In the genomic region with DNA sequence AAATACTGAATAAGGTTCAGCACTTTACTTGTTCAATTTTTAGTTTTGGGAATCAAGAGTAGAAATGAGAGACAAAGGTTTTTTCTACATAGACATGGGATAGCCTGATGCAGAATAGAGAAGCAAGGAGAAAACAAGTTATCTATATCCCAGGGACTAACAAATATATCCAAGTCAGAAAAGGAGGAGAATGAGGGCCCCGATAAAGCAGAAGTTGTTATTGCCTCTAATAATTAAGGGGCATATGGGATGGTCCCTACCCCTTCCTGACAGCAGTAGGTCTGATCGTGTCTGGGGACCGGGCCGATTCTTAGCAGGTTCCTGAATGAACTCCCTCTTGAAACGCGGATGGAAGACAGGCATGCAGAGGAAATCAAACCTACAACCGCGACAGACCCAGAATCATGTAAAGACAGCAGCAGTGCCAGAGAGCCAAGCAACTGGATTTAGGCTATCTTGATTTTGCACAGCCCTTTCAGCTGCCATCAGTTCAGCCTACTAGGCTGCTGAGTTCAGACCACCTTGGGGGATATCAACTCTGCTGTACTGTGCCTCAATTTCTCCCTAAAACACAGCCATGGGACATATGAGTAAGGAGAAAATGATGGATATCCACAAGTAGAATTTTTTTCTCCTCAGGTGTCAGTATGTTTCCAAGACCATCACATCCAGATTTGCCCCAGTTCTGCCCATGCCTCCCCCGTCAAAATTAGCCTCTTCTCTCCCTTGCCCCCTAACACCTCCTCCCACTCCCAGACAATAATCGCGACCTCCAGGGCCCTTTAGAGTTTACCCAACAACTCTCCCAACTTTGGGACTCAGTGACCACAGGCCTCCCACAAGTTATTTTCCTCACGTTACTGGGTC, we compare ENCODE assay signal across 8 cellular contexts. TPM values are rescaled to one million over a fixed set of nuclear protein-coding genes. Genes with fewer than 3 reads are reported as not detected.
DNase-seq lines count a peak whose midpoint lies in the region; ATAC-seq and TF ChIP-seq lines count a peak whose summit lies in the region.

No MANE protein-coding gene starts in this region.

- peak overlapping the region; percentile 65 for H3K27ac ChIP-seq in iPS-20b (ENCODE audit: low read length)
- H3K27ac ChIP-seq in thoracic aorta, result peak overlapping the region; percentile 67 to 70

- H3K9me3 Mint-ChIP-seq in activated CD8-positive, alpha-beta T cell treated with anti-CD3 and anti-CD28 coated beads, Interleukin-2, amount 10 ng/mL, durations not matched to agents 7 days and 5 days (ENCODE audit: insufficient read depth), result no peaks in the 10 kb centered on the region
- no peaks in the 10 kb centered on the region for H3K9me3 Mint-ChIP-seq in activated CD8-positive, alpha-beta T cell treated with anti-CD3 and anti-CD28 coated beads for 36 hours
- no peaks in the 10 kb centered on the region for H3K9me3 Mint-ChIP-seq in activated naive CD4-positive, alpha-beta T cell treated with anti-CD3 and anti-CD28 coated beads, Interleukin-2, amount 10 ng/mL, durations not matched to agents 7 days and 5 days

- H3K27ac Mint-ChIP-seq in activated CD8-positive, alpha-beta T cell treated with anti-CD3 and anti-CD28 coated beads, Interleukin-2, amount 10 ng/mL, durations not matched to agents 7 days and 5 days, result no peak overlapping the region
- no peak overlapping the region for H3K27ac Mint-ChIP-seq in activated CD8-positive, alpha-beta T cell treated with anti-CD3 and anti-CD28 coated beads for 36 hours
- H3K27ac Mint-ChIP-seq in activated naive CD4-positive, alpha-beta T cell treated with anti-CD3 and anti-CD28 coated beads, Interleukin-2, amount 10 ng/mL, durations not matched to agents 7 days and 5 days, result no peak overlapping the region

- H3K9me3 ChIP-seq in iPS-20b (ENCODE audit: insufficient read depth, low read depth, low read length), result no peaks in the 10 kb centered on the region
- no peaks in the 10 kb centered on the region for H3K9me3 ChIP-seq in thoracic aorta

- DNase-seq in activated CD8-positive, alpha-beta T cell treated with anti-CD3 and anti-CD28 coated beads, Interleukin-2, amount 10 ng/mL, durations not matched to agents 7 days and 5 days, result peak; percentile 37
- no peak for DNase-seq in activated CD8-positive, alpha-beta T cell treated with anti-CD3 and anti-CD28 coated beads for 36 hours
- peak; percentile 22 for DNase-seq in activated naive CD4-positive, alpha-beta T cell treated with anti-CD3 and anti-CD28 coated beads, Interleukin-2, amount 10 ng/mL, durations not matched to agents 7 days and 5 days
- DNase-seq in thoracic aorta (ENCODE audit: low spot score), result no peak
- no peak for DNase-seq in NCI-H2029 (lab: John Stamatoyannopoulos, UW)
- DNase-seq in Ammon's horn (ENCODE audit: low spot score), result no peak
- DNase-seq in sciatic nerve (ENCODE audit: low spot score), result no peak

- CTCF ChIA-PET in activated CD8-positive, alpha-beta T cell treated with anti-CD3 and anti-CD28 coated beads, Interleukin-2, amount 10 ng/mL, durations not matched to agents 7 days and 5 days (lab: Charles Lee), result interaction anchor here (0.6 to 3.9 kb wide), 35 partner anchors 10 to 1017 kb away, joined by 3 to 84 read pairs (median 9); a partner anchor contains a TSS
- CTCF ChIA-PET in activated CD8-positive, alpha-beta T cell treated with anti-CD3 and anti-CD28 coated beads for 36 hours (lab: Charles Lee), result interaction anchor here (0.9 to 3.6 kb wide), 27 partner anchors 9 to 372 kb away, joined by 3 to 86 read pairs (median 6); a partner anchor contains a TSS
- CTCF ChIA-PET in activated naive CD4-positive, alpha-beta T cell treated with anti-CD3 and anti-CD28 coated beads, Interleukin-2, amount 10 ng/mL, durations not matched to agents 7 days and 5 days (lab: Charles Lee), result interaction anchor here (0.9 to 3.0 kb wide), 8 partner anchors 9 to 358 kb away, joined by 3 to 24 read pairs (median 6); a partner anchor contains a TSS

- POLR2A ChIA-PET in activated CD8-positive, alpha-beta T cell treated with anti-CD3 and anti-CD28 coated beads, Interleukin-2, amount 10 ng/mL, durations not matched to agents 7 days and 5 days (lab: Charles Lee), result interaction anchor here (0.6 to 3.9 kb wide), 12 partner anchors 10 to 1562 kb away, joined by 3 to 30 read pairs (median 3); a partner anchor contains a TSS
- POLR2A ChIA-PET in activated CD8-positive, alpha-beta T cell treated with anti-CD3 and anti-CD28 coated beads for 36 hours (lab: Charles Lee), result interaction anchor here (0.6 to 4.8 kb wide), 8 partner anchors 9 to 130 kb away, joined by 3 to 50 read pairs (median 3); a partner anchor contains a TSS

- H3K27me3 ChIP-seq in iPS-20b (ENCODE audit: insufficient read depth, low read length) (no peaks in the 10 kb centered on the region), thoracic aorta (replicated peaks; ENCODE audit: insufficient read depth) (no peaks in the 10 kb centered on the region)

- intact Hi-C loops in activated CD8-positive, alpha-beta T cell treated with anti-CD3 and anti-CD28 coated beads for 36 hours (cut with micrococcal nuclease), result no loop called here
- intact Hi-C loops in sciatic nerve (cut with DNase I), result no loop called here

- TF ChIP-seq CTCF in activated CD8-positive, alpha-beta T cell treated with anti-CD3 and anti-CD28 coated beads for 36 hours (IDR thresholded peaks at IDR 0.05), result no peak
- TF ChIP-seq CTCF in thoracic aorta (IDR thresholded peaks at IDR 0.05), result no peak

- H3K4me3 ChIP-seq in iPS-20b (ENCODE audit: low read length) (peak overlapping the region; percentile 94), thoracic aorta (peak overlapping the region; percentile 81)

- no peak for ATAC-seq in activated CD8-positive, alpha-beta T cell treated with anti-CD3 and anti-CD28 coated beads, Interleukin-2, amount 10 ng/mL, durations not matched to agents 7 days and 5 days
- ATAC-seq in activated CD8-positive, alpha-beta T cell treated with anti-CD3 and anti-CD28 coated beads for 36 hours, result no peak
- ATAC-seq in thoracic aorta (ENCODE audit: insufficient number of reproducible peaks, low FRiP score, low read depth) (no peak), sciatic nerve (no peak)

- H3K4me3 Mint-ChIP-seq in activated CD8-positive, alpha-beta T cell treated with anti-CD3 and anti-CD28 coated beads, Interleukin-2, amount 10 ng/mL, durations not matched to agents 7 days and 5 days, result no peak overlapping the region
- no peak overlapping the region for H3K4me3 Mint-ChIP-seq in activated CD8-positive, alpha-beta T cell treated with anti-CD3 and anti-CD28 coated beads for 36 hours
- H3K4me3 Mint-ChIP-seq in activated naive CD4-positive, alpha-beta T cell treated with anti-CD3 and anti-CD28 coated beads, Interleukin-2, amount 10 ng/mL, durations not matched to agents 7 days and 5 days, result no peak overlapping the region

- no peaks in the 10 kb centered on the region for H3K27me3 Mint-ChIP-seq in activated CD8-positive, alpha-beta T cell treated with anti-CD3 and anti-CD28 coated beads, Interleukin-2, amount 10 ng/mL, durations not matched to agents 7 days and 5 days (ENCODE audit: low read depth)
- H3K27me3 Mint-ChIP-seq in activated CD8-positive, alpha-beta T cell treated with anti-CD3 and anti-CD28 coated beads for 36 hours, result no peaks in the 10 kb centered on the region
- no peaks in the 10 kb centered on the region for H3K27me3 Mint-ChIP-seq in activated naive CD4-positive, alpha-beta T cell treated with anti-CD3 and anti-CD28 coated beads, Interleukin-2, amount 10 ng/mL, durations not matched to agents 7 days and 5 days

- peaks cover 42% of the 10 kb centered on the region for H3K36me3 Mint-ChIP-seq in activated CD8-positive, alpha-beta T cell treated with anti-CD3 and anti-CD28 coated beads, Interleukin-2, amount 10 ng/mL, durations not matched to agents 7 days and 5 days (ENCODE audit: low read depth)
- peaks cover 43% of the 10 kb centered on the region for H3K36me3 Mint-ChIP-seq in activated CD8-positive, alpha-beta T cell treated with anti-CD3 and anti-CD28 coated beads for 36 hours (ENCODE audit: low read depth)
- peaks cover 25% of the 10 kb centered on the region for H3K36me3 Mint-ChIP-seq in activated naive CD4-positive, alpha-beta T cell treated with anti-CD3 and anti-CD28 coated beads, Interleukin-2, amount 10 ng/mL, durations not matched to agents 7 days and 5 days

- H3K4me1 ChIP-seq in iPS-20b (ENCODE audit: insufficient read depth, low read length), result no peaks in the 10 kb centered on the region
- peaks cover 11 to 15% of the 10 kb centered on the region in 2 donors for H3K4me1 ChIP-seq in thoracic aorta (ENCODE audit: control insufficient read depth in 1 of 2, low read depth in 2 of 2)

- H3K36me3 ChIP-seq in iPS-20b (ENCODE audit: insufficient read depth, low read depth, low read length) (peaks cover 40% of the 10 kb centered on the region), thoracic aorta (peaks cover 20% of the 10 kb centered on the region)

- peak overlapping the region; percentile 90 for H3K9ac ChIP-seq in iPS-20b (ENCODE audit: low read depth, low read length)

- peaks cover 27% of the 10 kb centered on the region for H3K4me1 Mint-ChIP-seq in activated CD8-positive, alpha-beta T cell treated with anti-CD3 and anti-CD28 coated beads, Interleukin-2, amount 10 ng/mL, durations not matched to agents 7 days and 5 days (ENCODE audit: low read depth)
- peaks cover 28% of the 10 kb centered on the region for H3K4me1 Mint-ChIP-seq in activated CD8-positive, alpha-beta T cell treated with anti-CD3 and anti-CD28 coated beads for 36 hours (ENCODE audit: low read depth)
- peaks cover 26% of the 10 kb centered on the region for H3K4me1 Mint-ChIP-seq in activated naive CD4-positive, alpha-beta T cell treated with anti-CD3 and anti-CD28 coated beads, Interleukin-2, amount 10 ng/mL, durations not matched to agents 7 days and 5 days

RNA-seq across cellular contexts. Expression of a gene that starts 0.7 kb away (rescaled TPM):
- 10 to 100 TPM; 55.5 to 64.9 TPM for total RNA-seq in activated CD8-positive, alpha-beta T cell treated with anti-CD3 and anti-CD28 coated beads, Interleukin-2, amount 10 ng/mL, durations not matched to agents 7 days and 5 days
- 100 to 1,000 TPM; 107 to 116 TPM for total RNA-seq in activated CD8-positive, alpha-beta T cell treated with anti-CD3 and anti-CD28 coated beads for 36 hours
- 10 to 100 TPM; 27.8 to 30.5 TPM for total RNA-seq in thoracic aorta
- total RNA-seq in sciatic nerve, result 44.6 TPM

RNA-seq across cellular contexts. Expression of a gene that starts 9.5 kb away (rescaled TPM):
- 10 to 100 TPM; 77.1 to 81.2 TPM for total RNA-seq in activated CD8-positive, alpha-beta T cell treated with anti-CD3 and anti-CD28 coated beads, Interleukin-2, amount 10 ng/mL, durations not matched to agents 7 days and 5 days
- total RNA-seq in activated CD8-positive, alpha-beta T cell treated with anti-CD3 and anti-CD28 coated beads for 36 hours, result 10 to 100 TPM; 46.9 to 55.2 TPM
- total RNA-seq in thoracic aorta, result 100 to 1,000 TPM in 1 of 2 donors, 10 to 100 TPM in 1; 75.9 to 731 TPM
- total RNA-seq in sciatic nerve, result 87.3 TPM

RNA-seq across cellular contexts. Expression of a gene that starts 28.4 kb away (rescaled TPM):
- 10 to 100 TPM; 74.7 to 79.1 TPM for total RNA-seq in activated CD8-positive, alpha-beta T cell treated with anti-CD3 and anti-CD28 coated beads, Interleukin-2, amount 10 ng/mL, durations not matched to agents 7 days and 5 days
- 10 to 100 TPM; 80.3 to 82.2 TPM for total RNA-seq in activated CD8-positive, alpha-beta T cell treated with anti-CD3 and anti-CD28 coated beads for 36 hours
- total RNA-seq in thoracic aorta (10 to 100 TPM; 31.4 to 47.7 TPM), sciatic nerve (39.9 TPM)

RNA-seq across cellular contexts. Expression of a gene that starts 45.4 kb away (rescaled TPM):
- total RNA-seq in activated CD8-positive, alpha-beta T cell treated with anti-CD3 and anti-CD28 coated beads, Interleukin-2, amount 10 ng/mL, durations not matched to agents 7 days and 5 days, result under 1 TPM; 0.21 to 0.61 TPM
- total RNA-seq in activated CD8-positive, alpha-beta T cell treated with anti-CD3 and anti-CD28 coated beads for 36 hours, result under 1 TPM; 0.20 to 0.27 TPM
- total RNA-seq in thoracic aorta, result under 1 TPM in 1 of 2 donors, not detected in 1; 0.28 TPM
- total RNA-seq in sciatic nerve, result 0.62 TPM

RNA-seq across cellular contexts. Expression of a gene that starts 53.9 kb away (rescaled TPM):
- total RNA-seq in activated CD8-positive, alpha-beta T cell treated with anti-CD3 and anti-CD28 coated beads, Interleukin-2, amount 10 ng/mL, durations not matched to agents 7 days and 5 days, result 1 to 10 TPM in 1 of 2 experiments, under 1 TPM in 1; 0.74 to 1.4 TPM
- total RNA-seq in activated CD8-positive, alpha-beta T cell treated with anti-CD3 and anti-CD28 coated beads for 36 hours, result 1 to 10 TPM; 2.3 to 2.6 TPM
- total RNA-seq in thoracic aorta (10 to 100 TPM in 1 of 2 donors, 1 to 10 TPM in 1; 9.7 to 35.3 TPM), sciatic nerve (24.8 TPM)

Comparison
In these comparisons a context has a peak if more than half of its experiments do, and no peak if none do; other contexts are left out.
1. DNase-seq: peak in activated CD8-positive, alpha-beta T cell treated with anti-CD3 and anti-CD28 coated beads, Interleukin-2, amount 10 ng/mL, durations not matched to agents 7 days and 5 days (single experiment) and activated naive CD4-positive, alpha-beta T cell treated with anti-CD3 and anti-CD28 coated beads, Interleukin-2, amount 10 ng/mL, durations not matched to agents 7 days and 5 days (single experiment); none in activated CD8-positive, alpha-beta T cell treated with anti-CD3 and anti-CD28 coated beads for 36 hours (single experiment), thoracic aorta (single experiment), NCI-H2029 (single experiment), Ammon's horn (single experiment) and sciatic nerve (single experiment).